ENCODE assay signal across 1 cellular context in genomic region chr16:11224894-11225676, GRCh38.
TF ChIP-seq lines count a peak whose summit lies in the region.

No MANE protein-coding gene starts in this region.

TF ChIP-seq in SK-N-SH treated with all-trans-retinoic acid at 6 μM for 48 hours, 23 proteins besides CTCF, POLR2A, EP300 and RAD21 (continued from another document):
- no peak for TF ChIP-seq TCF4 (CRISPR knock-in tag; IDR thresholded peaks at IDR 0.05; ENCODE audit: borderline replicate concordance)
- no peak for TF ChIP-seq PPARA (CRISPR knock-in tag; IDR thresholded peaks at IDR 0.05; ENCODE audit: borderline replicate concordance)
- TF ChIP-seq SNAI2 (CRISPR knock-in tag; IDR thresholded peaks at IDR 0.05), result no peak
- no peak for TF ChIP-seq ARNTL (CRISPR knock-in tag; IDR thresholded peaks at IDR 0.05; ENCODE audit: borderline replicate concordance, low read depth)
- TF ChIP-seq RARB (CRISPR knock-in tag; IDR thresholded peaks at IDR 0.05), result no peak
- no peak for TF ChIP-seq ZNF70 (CRISPR knock-in tag; IDR thresholded peaks at IDR 0.05)
- TF ChIP-seq TSHZ2 (CRISPR knock-in tag; IDR thresholded peaks at IDR 0.05), result no peak
- no peak for TF ChIP-seq ZNF565 (CRISPR knock-in tag; conservative IDR thresholded peaks at IDR 0.05; ENCODE audit: low read depth)
